Comparison of ENCODE assay signal across 24 cellular contexts in genomic region chr15:31178705-31179104, GRCh38.
"Had no signal": no experiment of that assay in that cellular context is flagged by ENCODE, and none has a peak within 500 bp of the region (broad histone marks: within the 10 kb centered on the region; RNA-seq: fewer than 3 reads in every experiment).

No MANE protein-coding gene starts in this region.

- H3K36me3 ChIP-seq: left ventricle myocardium inferior, neural progenitor cell, spleen, thyroid gland, upper lobe of right lung had no signal

- H3K27me3 Mint-ChIP-seq: activated CD4-positive, alpha-beta T cell treated with anti-CD3 and anti-CD28 coated beads, Interleukin-2, amount 10 ng/mL, durations not matched to agents 7 days and 5 days; activated naive CD8-positive, alpha-beta T cell treated with anti-CD3 and anti-CD28 coated beads for 36 hours; activated T-cell treated with anti-CD3 and anti-CD28 coated beads, Interleukin-2, amount 50 U/mL, for 24 hours had no signal

- H3K4me3 Mint-ChIP-seq: activated CD4-positive, alpha-beta T cell treated with anti-CD3 and anti-CD28 coated beads, Interleukin-2, amount 10 ng/mL, durations not matched to agents 7 days and 5 days; activated naive CD8-positive, alpha-beta T cell treated with anti-CD3 and anti-CD28 coated beads for 36 hours; activated T-cell treated with anti-CD3 and anti-CD28 coated beads, Interleukin-2, amount 50 U/mL, for 24 hours; mesothelial cell of epicardium; neural progenitor cell had no signal

- DNase-seq: activated CD4-positive, alpha-beta T cell treated with anti-CD3 and anti-CD28 coated beads, Interleukin-2, amount 10 ng/mL, durations not matched to agents 7 days and 5 days; activated CD4-positive, CD25-positive, alpha-beta regulatory T cell treated with anti-CD3 and anti-CD28 coated beads, Interleukin-2, amount 50 U/mL, for 72 hours; activated CD8-positive, alpha-beta memory T cell treated with anti-CD3 and anti-CD28 coated beads for 24 hours; activated CD8-positive, alpha-beta memory T cell treated with anti-CD3 and anti-CD28 coated beads, Interleukin-2, amount 50 U/mL, for 4 hours; activated naive CD4-positive, alpha-beta T cell; activated naive CD8-positive, alpha-beta T cell treated with anti-CD3 and anti-CD28 coated beads for 36 hours; activated T-cell treated with anti-CD3 and anti-CD28 coated beads, Interleukin-2, amount 50 U/mL, for 24 hours; central memory CD4-positive, alpha-beta T cell; effector memory CD4-positive, alpha-beta T cell; foreskin melanocyte; left ventricle myocardium inferior; mammary epithelial cell; naive thymus-derived CD8-positive, alpha-beta T cell; spleen; stimulated activated CD4-positive, alpha-beta T cell treated with anti-CD3 and anti-CD28 coated beads, Interleukin-4, amount 100 ng/mL, for 24 hours; stimulated activated naive CD8-positive, alpha-beta T cell treated with anti-CD3 and anti-CD28 coated beads, Interleukin-15, Interleukin-2, amounts not matched to agents 100 U/mL and 50 U/mL, for 24 hours; thyroid gland; upper lobe of right lung had no signal

- H3K27ac ChIP-seq: hepatocyte, left ventricle myocardium inferior, neural progenitor cell, thyroid gland, upper lobe of right lung, VCaP had no signal

- H3K9ac ChIP-seq: neural progenitor cell had no signal

- H3K4me1 ChIP-seq: left ventricle myocardium inferior, neural progenitor cell, upper lobe of right lung had no signal

- H3K4me1 Mint-ChIP-seq: mesothelial cell of epicardium had no signal

- H3K27me3 ChIP-seq: hepatocyte, neural progenitor cell, spleen, thyroid gland, upper lobe of right lung had no signal

- H3K9me3 ChIP-seq: thyroid gland had no signal

- H3K4me2 ChIP-seq: hepatocyte, neural progenitor cell had no signal

- H3K4me3 ChIP-seq: hepatocyte, left ventricle myocardium inferior, neural progenitor cell, spleen, thyroid gland, upper lobe of right lung had no signal

- H3K36me3 Mint-ChIP-seq: mesothelial cell of epicardium had no signal

- H3K27ac Mint-ChIP-seq: activated CD4-positive, alpha-beta T cell treated with anti-CD3 and anti-CD28 coated beads, Interleukin-2, amount 10 ng/mL, durations not matched to agents 7 days and 5 days; activated naive CD8-positive, alpha-beta T cell treated with anti-CD3 and anti-CD28 coated beads for 36 hours; activated T-cell treated with anti-CD3 and anti-CD28 coated beads, Interleukin-2, amount 50 U/mL, for 24 hours; activated T-helper 2 cell treated with anti-CD3 and anti-CD28 coated beads, Interferon-gamma antibody, Interleukin-2, Interleukin-4, amounts not matched to agents 10 μg/mL and 5 μg/mL and 100 μg/mL, durations not matched to agents 14 hours and 24 hours and 36 hours; mesothelial cell of epicardium; neural progenitor cell had no signal

- ATAC-seq: esophagus mucosa; naive thymus-derived CD8-positive, alpha-beta T cell; stimulated activated naive CD8-positive, alpha-beta T cell treated with anti-CD3 and anti-CD28 coated beads, Interleukin-15, Interleukin-2, amounts not matched to agents 100 U/mL and 50 U/mL, for 24 hours had no signal
